In genomic region chr18:65269375-65269774, GRCh38 we compare ENCODE assay signal across 29 cellular contexts.
"Had no signal": no experiment of that assay in that cellular context is flagged by ENCODE, and none has a peak within 500 bp of the region (broad histone marks: within the 10 kb centered on the region; RNA-seq: fewer than 3 reads in every experiment).

No MANE protein-coding gene starts in this region.

- H3K27ac Mint-ChIP-seq: effector memory CD8-positive, alpha-beta T cell; naive thymus-derived CD8-positive, alpha-beta T cell; nephron progenitor cell; stimulated activated effector memory CD8-positive, alpha-beta T cell treated with anti-CD3 and anti-CD28 coated beads, Interleukin-12 subunit alpha, Interleukin-12 subunit beta, amount 100 ng/mL, for 72 hours; type B pancreatic cell had no signal

- ATAC-seq: effector memory CD8-positive, alpha-beta T cell; heart right ventricle; left cardiac atrium; left lung; naive thymus-derived CD8-positive, alpha-beta T cell; psoas muscle; right cardiac atrium; stimulated activated effector memory CD8-positive, alpha-beta T cell treated with anti-CD3 and anti-CD28 coated beads, Interleukin-12 subunit alpha, Interleukin-12 subunit beta, amount 100 ng/mL, for 72 hours had no signal

- H3K9me3 Mint-ChIP-seq: nephron progenitor cell, type B pancreatic cell had no signal

- H3K4me1 ChIP-seq: esophagus squamous epithelium, heart right ventricle, left lung, psoas muscle, sigmoid colon, testis, tibial artery had no signal

- H3K36me3 Mint-ChIP-seq: naive thymus-derived CD8-positive, alpha-beta T cell; stimulated activated effector memory CD8-positive, alpha-beta T cell treated with anti-CD3 and anti-CD28 coated beads, Interleukin-12 subunit alpha, Interleukin-12 subunit beta, amount 100 ng/mL, for 72 hours; type B pancreatic cell had no signal

- H3K27ac ChIP-seq: coronary artery, esophagus squamous epithelium, heart right ventricle, left lung, ovary, psoas muscle, sigmoid colon, testis, tibial artery had no signal

- DNase-seq: dermis blood vessel endothelial cell; effector memory CD8-positive, alpha-beta T cell; erythroblast; esophagus squamous epithelium; foreskin melanocyte; glutamatergic neuron; heart right ventricle; hippocampal formation; left cardiac atrium; left lung; mesenchymal stem cell; midbrain; naive thymus-derived CD8-positive, alpha-beta T cell; nephron progenitor cell; occipital lobe; ovary; posterior cingulate gyrus; psoas muscle; right cardiac atrium; sigmoid colon; stimulated activated CD4-positive, alpha-beta T cell treated with anti-CD3 and anti-CD28 coated beads, Interleukin-2, amount 100 ng/mL, for 24 hours; stimulated activated CD4-positive, alpha-beta T cell treated with anti-CD3 and anti-CD28 coated beads, Interleukin-4, amount 100 ng/mL, for 24 hours; stimulated activated naive CD4-positive, alpha-beta T cell treated with Interleukin-2 at 50 U/mL for 16 hours; substantia nigra; testis; tibial artery had no signal

- H3K4me3 ChIP-seq: coronary artery, esophagus squamous epithelium, heart right ventricle, left lung, ovary, psoas muscle, sigmoid colon, testis, tibial artery had no signal

- H3K4me3 Mint-ChIP-seq: effector memory CD8-positive, alpha-beta T cell; naive thymus-derived CD8-positive, alpha-beta T cell; nephron progenitor cell; stimulated activated effector memory CD8-positive, alpha-beta T cell treated with anti-CD3 and anti-CD28 coated beads, Interleukin-12 subunit alpha, Interleukin-12 subunit beta, amount 100 ng/mL, for 72 hours; type B pancreatic cell had no signal

- H3K4me1 Mint-ChIP-seq: naive thymus-derived CD8-positive, alpha-beta T cell; stimulated activated effector memory CD8-positive, alpha-beta T cell treated with anti-CD3 and anti-CD28 coated beads, Interleukin-12 subunit alpha, Interleukin-12 subunit beta, amount 100 ng/mL, for 72 hours had no signal

- H3K27me3 ChIP-seq: esophagus squamous epithelium, left lung, ovary, sigmoid colon, testis, tibial artery had no signal

- H3K9me3 ChIP-seq: esophagus squamous epithelium, heart right ventricle, left lung, ovary, psoas muscle, sigmoid colon, testis, tibial artery had no signal

- H3K27me3 Mint-ChIP-seq: effector memory CD8-positive, alpha-beta T cell; naive thymus-derived CD8-positive, alpha-beta T cell; type B pancreatic cell had no signal

- H3K36me3 ChIP-seq: esophagus squamous epithelium, heart right ventricle, left lung, ovary, sigmoid colon, tibial artery had no signal
